Comparison of ENCODE assay signal across 25 cellular contexts in genomic region chr21:45740491-45741357, GRCh38.
DNase-seq lines count a peak whose midpoint lies in the region; ATAC-seq and TF ChIP-seq lines count a peak whose summit lies in the region.
"Had no signal": no experiment of that assay in that cellular context is flagged by ENCODE, and none has a peak within 500 bp of the region (broad histone marks: within the 10 kb centered on the region; RNA-seq: fewer than 3 reads in every experiment).

No MANE protein-coding gene starts in this region.

- peak overlapping the region; percentile 3 for H2BK15ac ChIP-seq in neuronal stem cell (ENCODE audit: low read length)

- H4K8ac ChIP-seq in neuronal stem cell (ENCODE audit: low read depth, low read length): no peak overlapping the region

- H3K36me3 Mint-ChIP-seq in HFFc6 (ENCODE audit: low read depth) (peaks cover 4% of the 10 kb centered on the region; the same call in 1 of the 2 replicates), type B pancreatic cell (peaks cover 3% of the 10 kb centered on the region)
- peaks cover 2 to 6% of the 10 kb centered on the region in 2 donors for H3K36me3 Mint-ChIP-seq in activated T-cell treated with anti-CD3 and anti-CD28 coated beads, Interleukin-2, amount 50 U/mL, for 72 hours (ENCODE audit: insufficient read depth in 2 of 2)
- H3K36me3 Mint-ChIP-seq: activated naive CD8-positive, alpha-beta T cell treated with anti-CD3 and anti-CD28 coated beads, Interleukin-2, amount 10 ng/mL, durations not matched to agents 7 days and 5 days had no signal

- DNase-seq in HCT116 (ENCODE audit: low read depth, low spot score) (no peak), astrocyte of the cerebellum (ENCODE audit: low read depth) (no peak), neuronal stem cell (ENCODE audit: low spot score) (no peak), HFFc6 (no peak), type B pancreatic cell (ENCODE audit: extremely low spot score, unreplicated experiment) (no peak)
- DNase-seq in activated T-cell treated with anti-CD3 and anti-CD28 coated beads, Interleukin-2, amount 50 U/mL, for 72 hours: no peak
- DNase-seq: activated CD8-positive, alpha-beta memory T cell treated with anti-CD3 and anti-CD28 coated beads for 24 hours; activated effector memory CD4-positive, alpha-beta T cell treated with anti-CD3 and anti-CD28 coated beads, Interleukin-2, amount 50 U/mL, for 16 hours; activated naive CD8-positive, alpha-beta T cell treated with anti-CD3 and anti-CD28 coated beads, Interleukin-2, amount 10 ng/mL, durations not matched to agents 7 days and 5 days; CD4-positive, CD25-positive, alpha-beta regulatory T cell; dermis blood vessel endothelial cell; HCEC 1CT; hypothalamus; Kasumi-1; NCI-H1048; NCI-H1694 treated with DMSO at 0.1 percent for 48 hours; ovary; stimulated activated CD4-positive, alpha-beta T cell treated with anti-CD3 and anti-CD28 coated beads, Interleukin-2, amount 100 ng/mL, for 48 hours; T-helper 17 cell had no signal

- H3K4me3 ChIP-seq in BLaER1 treated with 17β-estradiol and CSF1 and Interleukin-3, amounts not matched to agents 10 nM and 100 nM: no peak overlapping the region
- no peak overlapping the region for H3K4me3 ChIP-seq in HCT116 (replicated peaks in 1 of 2; ENCODE audit: low read depth in 1 of 2, low read length in 2 of 2)
- H3K4me3 ChIP-seq in astrocyte of the cerebellum (ENCODE audit: low read depth, low read length): no peak overlapping the region
- no peak overlapping the region for H3K4me3 ChIP-seq in neuronal stem cell (ENCODE audit: low read length in 2 of 2)
- H3K4me3 ChIP-seq: ovary, tibial nerve had no signal

- H4K20me1 ChIP-seq in BLaER1 treated with 17β-estradiol and CSF1 and Interleukin-3, amounts not matched to agents 10 nM and 100 nM: peaks cover 0 to 43% (median 5%) of the 10 kb centered on the region in 11 experiments; a peak in 7 of 22 replicates
- no peaks in the 10 kb centered on the region for H4K20me1 ChIP-seq in HCT116 (ENCODE audit: insufficient read depth)

- H2AK5ac ChIP-seq in neuronal stem cell (ENCODE audit: low read depth, low read length): no peak overlapping the region

- no peak overlapping the region for H3K27ac Mint-ChIP-seq in HFFc6
- no peak overlapping the region for H3K27ac Mint-ChIP-seq in type B pancreatic cell
- no peak overlapping the region for H3K27ac Mint-ChIP-seq in activated T-cell treated with anti-CD3 and anti-CD28 coated beads, Interleukin-2, amount 50 U/mL, for 72 hours
- H3K27ac Mint-ChIP-seq: activated CD4-positive, alpha-beta T cell treated with anti-CD3 and anti-CD28 coated beads for 36 hours; activated naive CD8-positive, alpha-beta T cell treated with anti-CD3 and anti-CD28 coated beads, Interleukin-2, amount 10 ng/mL, durations not matched to agents 7 days and 5 days; CD4-positive, CD25-positive, alpha-beta regulatory T cell; T-helper 17 cell had no signal

- peak; percentile 71 for ATAC-seq in HCT116
- no peak for ATAC-seq in activated T-cell treated with anti-CD3 and anti-CD28 coated beads, Interleukin-2, amount 50 U/mL, for 72 hours (replicated peaks in 1 of 2)
- ATAC-seq: T-helper 17 cell had no signal

- no peak overlapping the region for H3K4ac ChIP-seq in neuronal stem cell (ENCODE audit: low read length)

- no peak overlapping the region for H2BK5ac ChIP-seq in neuronal stem cell (ENCODE audit: low read length)

- no peaks in the 10 kb centered on the region for H3K4me1 Mint-ChIP-seq in HFFc6 (ENCODE audit: low read depth)
- no peaks in the 10 kb centered on the region for H3K4me1 Mint-ChIP-seq in type B pancreatic cell (ENCODE audit: unreplicated experiment)
- peaks cover 11% of the 10 kb centered on the region for H3K4me1 Mint-ChIP-seq in activated T-cell treated with anti-CD3 and anti-CD28 coated beads, Interleukin-2, amount 50 U/mL, for 72 hours (ENCODE audit: low read depth)
- H3K4me1 Mint-ChIP-seq: central memory CD8-positive, alpha-beta T cell had no signal

- no peak overlapping the region for H4K91ac ChIP-seq in neuronal stem cell (ENCODE audit: low read depth, low read length, poor library complexity)

- peaks cover 6% of the 10 kb centered on the region for H3K27me3 Mint-ChIP-seq in HFFc6 (ENCODE audit: insufficient read depth)
- no peaks in the 10 kb centered on the region for H3K27me3 Mint-ChIP-seq in type B pancreatic cell
- H3K27me3 Mint-ChIP-seq in activated T-cell treated with anti-CD3 and anti-CD28 coated beads, Interleukin-2, amount 50 U/mL, for 72 hours (ENCODE audit: low read depth): no peaks in the 10 kb centered on the region
- H3K27me3 Mint-ChIP-seq: activated CD4-positive, alpha-beta T cell treated with anti-CD3 and anti-CD28 coated beads for 36 hours; activated naive CD8-positive, alpha-beta T cell treated with anti-CD3 and anti-CD28 coated beads, Interleukin-2, amount 10 ng/mL, durations not matched to agents 7 days and 5 days; CD4-positive, CD25-positive, alpha-beta regulatory T cell; naive thymus-derived CD8-positive, alpha-beta T cell had no signal

- RAD21 ChIA-PET in HCT116 (lab: Charles Lee; ENCODE audit: low non-redundant PET in 1 of 2, low total read pairs in 2 of 2, uncharacterized antibody in 2 of 2, unreplicated experiment in 2 of 2): no interaction called here

- H3K4me1 ChIP-seq in BLaER1 treated with 17β-estradiol and CSF1 and Interleukin-3, amounts not matched to agents 10 nM and 100 nM: peaks cover 13 to 55% (median 48%) of the 10 kb centered on the region in 10 experiments
- no peaks in the 10 kb centered on the region for H3K4me1 ChIP-seq in HCT116 (ENCODE audit: control insufficient read depth in 1 of 2, insufficient read depth in 2 of 2, low read length in 2 of 2)
- no peaks in the 10 kb centered on the region for H3K4me1 ChIP-seq in neuronal stem cell (ENCODE audit: control insufficient read depth in 2 of 2, insufficient read depth in 1 of 2, low read depth in 1 of 2, low read length in 2 of 2)

- TF ChIP-seq CTCF in HCT116 (IDR thresholded peaks at IDR 0.05 in 2 of 3, conservative IDR thresholded peaks at IDR 0.05 in 1 of 3; ENCODE audit: borderline replicate concordance in 1 of 3, insufficient read depth in 1 of 3, low read depth in 2 of 3, low read length in 2 of 3): no peak
- peak; percentile 12 for TF ChIP-seq CTCF in astrocyte of the cerebellum (IDR thresholded peaks at IDR 0.05; ENCODE audit: low read depth, low read length, missing control alignments)
- TF ChIP-seq CTCF in HFFc6 (IDR thresholded peaks at IDR 0.05): no peak
- TF ChIP-seq CTCF in type B pancreatic cell (conservative IDR thresholded peaks at IDR 0.05): no peak

- no peak overlapping the region for H3K23ac ChIP-seq in neuronal stem cell (ENCODE audit: low read depth, low read length, poor library complexity)

- WGBS in neuronal stem cell (ENCODE audit: extremely low coverage in 2 of 2, insufficient read length in 2 of 2, insufficient replicate concordance in 1 of 2), 2 donors: no CpG with 5 or more reads among the region's 14 CpGs

- TF ChIP-seq RAD21 in HCT116 (IDR thresholded peaks at IDR 0.05; ENCODE audit: low read depth): no peak

- H2AFZ ChIP-seq in HCT116 (ENCODE audit: low read depth, low read length, poor library complexity, severe bottlenecking): no peak overlapping the region
- no peak overlapping the region for H2AFZ ChIP-seq in neuronal stem cell (ENCODE audit: low read length)

- POLR2A ChIA-PET in HCT116 (lab: Charles Lee): interaction anchor here (0.6 kb wide), 1 partner anchor 37 kb away, joined by 3 read pairs; no protein-coding TSS in a partner anchor

- H3K4me3 Mint-ChIP-seq in HFFc6 (no peak overlapping the region), type B pancreatic cell (no peak overlapping the region)
- no peak overlapping the region for H3K4me3 Mint-ChIP-seq in activated T-cell treated with anti-CD3 and anti-CD28 coated beads, Interleukin-2, amount 50 U/mL, for 72 hours
- H3K4me3 Mint-ChIP-seq: activated CD4-positive, alpha-beta T cell treated with anti-CD3 and anti-CD28 coated beads for 36 hours; activated naive CD8-positive, alpha-beta T cell treated with anti-CD3 and anti-CD28 coated beads, Interleukin-2, amount 10 ng/mL, durations not matched to agents 7 days and 5 days; CD4-positive, CD25-positive, alpha-beta regulatory T cell; central memory CD8-positive, alpha-beta T cell; naive thymus-derived CD8-positive, alpha-beta T cell; T-helper 17 cell had no signal

- intact Hi-C loops in HCT116 (cut with micrococcal nuclease): no loop called here

- H3K18ac ChIP-seq in neuronal stem cell (ENCODE audit: low read length): no peak overlapping the region

- TF ChIP-seq POLR2A in HCT116 (IDR thresholded peaks at IDR 0.05; ENCODE audit: borderline replicate concordance, extremely low read depth, insufficient read depth, insufficient read length): no peak

- no TSS peak for BruUV-seq in HCT116 (replicated peaks; lab: Mats Ljungman, UMichigan)

- H3K36me3 ChIP-seq in BLaER1 treated with 17β-estradiol and CSF1 and Interleukin-3, amounts not matched to agents 10 nM and 100 nM: peaks cover 5 to 45% (median 18%) of the 10 kb centered on the region in 11 experiments; a peak in 21 of 22 replicates
- H3K36me3 ChIP-seq in HCT116 (ENCODE audit: control insufficient read depth in 1 of 2, insufficient read depth in 2 of 2, low read length in 2 of 2) (no peaks in the 10 kb centered on the region), neuronal stem cell (replicated peaks in 1 of 2; ENCODE audit: control insufficient read depth in 2 of 2, insufficient read depth in 2 of 2, low read length in 2 of 2) (no peaks in the 10 kb centered on the region)
- H3K36me3 ChIP-seq: ovary had no signal

- peak overlapping the region in 8 of 11 experiments; percentile 51 to 76 (median 66); a peak in 13 of 22 replicates for H3K27ac ChIP-seq in BLaER1 treated with 17β-estradiol and CSF1 and Interleukin-3, amounts not matched to agents 10 nM and 100 nM
- no peak overlapping the region for H3K27ac ChIP-seq in HCT116 (ENCODE audit: low read depth, low read length)
- H3K27ac ChIP-seq in neuronal stem cell (replicated peaks; ENCODE audit: low read length): no peak overlapping the region
- H3K27ac ChIP-seq: ovary, RWPE1, tibial nerve had no signal

- no peaks in the 10 kb centered on the region for H3K79me2 ChIP-seq in HCT116 (ENCODE audit: insufficient read depth, low read length)

- peak overlapping the region in 7 of 11 experiments; percentile 53 to 74 (median 61); a peak in 7 of 22 replicates for H3K4me2 ChIP-seq in BLaER1 treated with 17β-estradiol and CSF1 and Interleukin-3, amounts not matched to agents 10 nM and 100 nM
- no peak overlapping the region for H3K4me2 ChIP-seq in HCT116 (ENCODE audit: low read length)
- H3K4me2 ChIP-seq in neuronal stem cell (ENCODE audit: insufficient read depth, low read length, poor library complexity, severe bottlenecking): no peak overlapping the region

- H3K9me3 Mint-ChIP-seq in HFFc6 (peaks cover 7% of the 10 kb centered on the region), type B pancreatic cell (no peaks in the 10 kb centered on the region)
- no peaks in the 10 kb centered on the region for H3K9me3 Mint-ChIP-seq in activated T-cell treated with anti-CD3 and anti-CD28 coated beads, Interleukin-2, amount 50 U/mL, for 72 hours
- H3K9me3 Mint-ChIP-seq: activated naive CD8-positive, alpha-beta T cell treated with anti-CD3 and anti-CD28 coated beads, Interleukin-2, amount 10 ng/mL, durations not matched to agents 7 days and 5 days; CD4-positive, CD25-positive, alpha-beta regulatory T cell; central memory CD8-positive, alpha-beta T cell; naive thymus-derived CD8-positive, alpha-beta T cell had no signal

- in situ Hi-C loops in astrocyte of the cerebellum (cut with HindIII; ENCODE audit: low sequenced_read_pairs): no loop called here

- H3K14ac ChIP-seq in neuronal stem cell (ENCODE audit: low read length): peak overlapping the region; percentile 25

- H3K9me3 ChIP-seq in BLaER1 treated with 17β-estradiol and CSF1 and Interleukin-3, amounts not matched to agents 10 nM and 100 nM (replicated peaks in 1 of 11): peaks cover 3 to 17% (median 10%) of the 10 kb centered on the region in 11 experiments; a peak in 21 of 22 replicates
- no peaks in the 10 kb centered on the region for H3K9me3 ChIP-seq in HCT116 (ENCODE audit: control insufficient read depth in 1 of 2, insufficient read depth in 1 of 2, low read depth in 1 of 2, low read length in 2 of 2)
- H3K9me3 ChIP-seq in neuronal stem cell (replicated peaks in 1 of 2; ENCODE audit: control insufficient read depth in 2 of 2, insufficient read depth in 1 of 2, low read depth in 1 of 2, low read length in 2 of 2): peaks cover 0 to 6% of the 10 kb centered on the region in 2 donors
- H3K9me3 ChIP-seq: ovary, tibial nerve had no signal

- no peak overlapping the region for H2BK12ac ChIP-seq in neuronal stem cell (ENCODE audit: low read length)

- H2BK120ac ChIP-seq in neuronal stem cell (ENCODE audit: low read depth, low read length): no peak overlapping the region

- H3K9ac ChIP-seq in BLaER1 treated with 17β-estradiol and CSF1 and Interleukin-3, amounts not matched to agents 10 nM and 100 nM: peak overlapping the region in 2 of 11 experiments; percentile 1 to 58; a peak in 1 of 22 replicates
- no peak overlapping the region for H3K9ac ChIP-seq in HCT116 (ENCODE audit: low read length)
- no peak overlapping the region for H3K9ac ChIP-seq in neuronal stem cell (ENCODE audit: low read depth, low read length, poor library complexity)

- no peaks in the 10 kb centered on the region for H3K27me3 ChIP-seq in BLaER1 treated with 17β-estradiol and CSF1 and Interleukin-3, amounts not matched to agents 10 nM and 100 nM
- H3K27me3 ChIP-seq in HCT116 (ENCODE audit: insufficient read depth, low read length) (no peaks in the 10 kb centered on the region), neuronal stem cell (ENCODE audit: control insufficient read depth in 3 of 3, insufficient read depth in 3 of 3, low read depth in 1 of 3, low read length in 3 of 3) (peaks cover 0 to 4% (median 0%) of the 10 kb centered on the region in 3 experiments)
- H3K27me3 ChIP-seq: ovary, tibial nerve had no signal

- no peaks in the 10 kb centered on the region for H3K9me2 ChIP-seq in HCT116 (ENCODE audit: insufficient read depth)

- peaks cover 2% of the 10 kb centered on the region for H3K79me1 ChIP-seq in neuronal stem cell (ENCODE audit: low read depth, low read length)

- CTCF ChIA-PET in HCT116 (lab: Charles Lee): no interaction called here

Comparison
In these comparisons a context has a peak if more than half of its experiments do, and no peak if none do; other contexts are left out.
1. H3K27ac ChIP-seq: peak in BLaER1 treated with 17β-estradiol and CSF1 and Interleukin-3, amounts not matched to agents 10 nM and 100 nM (8 of 11); none in HCT116 (single experiment) and neuronal stem cell (single experiment).
2. H3K4me2 ChIP-seq: peak in BLaER1 treated with 17β-estradiol and CSF1 and Interleukin-3, amounts not matched to agents 10 nM and 100 nM (7 of 11); none in HCT116 (single experiment) and neuronal stem cell (single experiment).